ENCODE assay signal across 8 cellular contexts in the genomic region with DNA sequence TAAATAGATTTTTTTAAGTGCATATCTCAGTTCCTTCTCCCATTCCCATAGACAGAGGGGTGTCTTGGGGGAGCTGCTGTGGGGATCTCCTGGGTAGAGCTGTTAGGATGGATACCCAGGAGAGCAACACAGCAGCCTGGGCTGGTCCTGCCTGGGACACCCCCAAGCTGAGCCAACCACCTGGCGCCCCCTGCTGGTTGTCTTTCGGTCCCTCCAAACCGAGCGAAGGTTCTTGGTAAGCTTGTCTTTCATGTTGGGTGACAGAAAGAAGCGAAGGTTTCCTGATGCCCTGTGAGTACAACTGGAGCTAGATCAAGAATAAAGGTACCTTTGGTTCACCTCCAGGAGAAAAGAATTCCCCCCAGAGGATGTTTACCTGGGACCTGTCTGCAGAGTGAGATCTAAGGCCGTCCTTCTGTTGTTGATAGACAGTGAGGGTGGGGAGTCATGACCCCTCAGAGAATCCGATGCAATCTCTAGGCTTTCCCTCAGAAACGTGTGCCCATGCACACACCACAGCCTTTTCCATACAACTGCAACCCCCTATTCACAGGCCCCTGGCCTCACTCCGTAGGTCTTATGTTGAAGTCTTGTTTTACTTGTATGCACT. TPM values are rescaled to one million over a fixed set of nuclear protein-coding genes. Genes with fewer than 3 reads are reported as not detected.
DNase-seq lines count a peak whose midpoint lies in the region; ATAC-seq and TF ChIP-seq lines count a peak whose summit lies in the region.

No MANE protein-coding gene starts in this region.

- peaks cover 9% of the 10 kb centered on the region for H3K4me1 ChIP-seq in mesenchymal stem cell (ENCODE audit: control insufficient read depth, insufficient read depth, low read depth, low read length)

- no peak overlapping the region for H3K23ac ChIP-seq in mesenchymal stem cell (ENCODE audit: low read length in 2 of 2)

- H3K36me3 ChIP-seq in GM06990 (ENCODE audit: control insufficient read depth, insufficient read depth, low read length) (peaks cover 12% of the 10 kb centered on the region), mesenchymal stem cell (ENCODE audit: control insufficient read depth in 1 of 2, insufficient read depth in 2 of 2, low read depth in 1 of 2, low read length in 2 of 2) (peaks cover 46 to 95% of the 10 kb centered on the region in 2 experiments)

- H2AK5ac ChIP-seq in mesenchymal stem cell (ENCODE audit: low read length, severe bottlenecking): no peak overlapping the region

- H3K9me3 ChIP-seq in mesenchymal stem cell (ENCODE audit: control insufficient read depth, low read length): no peaks in the 10 kb centered on the region

- WGBS in mesenchymal stem cell: 55% methylated on average over 8 of the region's 9 CpGs

- H3K27ac ChIP-seq in dorsolateral prefrontal cortex: peak overlapping the region in 16 of 59 donors; percentile 1 to 55 (median 26)
- H3K27ac ChIP-seq in mesenchymal stem cell (ENCODE audit: low read length, poor library complexity, severe bottlenecking): no peak overlapping the region

- H2BK12ac ChIP-seq in mesenchymal stem cell (ENCODE audit: low read length in 2 of 2): no peak overlapping the region

- H2AFZ ChIP-seq in mesenchymal stem cell (ENCODE audit: low read depth, low read length): no peak overlapping the region

- peaks cover 28% of the 10 kb centered on the region for H3K79me1 ChIP-seq in mesenchymal stem cell (replicated peaks; ENCODE audit: low read length, poor library complexity, severe bottlenecking)

- no peak overlapping the region for H2BK15ac ChIP-seq in mesenchymal stem cell (ENCODE audit: low read depth, poor library complexity, severe bottlenecking)

- TF ChIP-seq CTCF in GM06990 (IDR thresholded peaks at IDR 0.05; ENCODE audit: insufficient read depth, low read length, poor library complexity, severe bottlenecking) (peak; percentile 90), dorsolateral prefrontal cortex (IDR thresholded peaks at IDR 0.05 in 54 of 56, conservative IDR thresholded peaks at IDR 0.05 in 2 of 56; ENCODE audit: low read depth in 1 of 56, partially characterized antibody in 56 of 56) (peak; percentile 45 to 88 (median 78))

- H4K91ac ChIP-seq in mesenchymal stem cell (ENCODE audit: low read length): no peak overlapping the region

- H3K18ac ChIP-seq in mesenchymal stem cell (ENCODE audit: low read depth in 1 of 2, low read length in 2 of 2): no peak overlapping the region

- H4K8ac ChIP-seq in mesenchymal stem cell (ENCODE audit: low read length): no peak overlapping the region

- no peak overlapping the region for H3K4me2 ChIP-seq in mesenchymal stem cell (ENCODE audit: low read length, poor library complexity, severe bottlenecking)

- H3K9ac ChIP-seq in mesenchymal stem cell (ENCODE audit: low read length): peak overlapping the region; percentile 12

- H3K4me3 ChIP-seq in GM06990 (replicated peaks; ENCODE audit: low read depth, low read length): no peak overlapping the region
- H3K4me3 ChIP-seq in dorsolateral prefrontal cortex: no peak overlapping the region
- no peak overlapping the region for H3K4me3 ChIP-seq in mesenchymal stem cell (ENCODE audit: insufficient read depth in 1 of 2, low read depth in 1 of 2, low read length in 2 of 2)

- no peak overlapping the region for H3K4ac ChIP-seq in mesenchymal stem cell (ENCODE audit: low read depth in 1 of 2, low read length in 2 of 2)

- intact Hi-C loops in dorsolateral prefrontal cortex (cut with DNase I): loop anchor here (2.0 to 10.0 kb wide), 3 partner anchors 49 to 199 kb away; a partner anchor contains a TSS

- ATAC-seq in HG02623 (IDR thresholded peaks at IDR 0.05; ENCODE audit: unreplicated experiment) (peak; percentile 67), HG02870 (IDR thresholded peaks at IDR 0.05; ENCODE audit: unreplicated experiment) (no peak)

- H2BK120ac ChIP-seq in mesenchymal stem cell (ENCODE audit: low read depth, low read length): no peak overlapping the region

- no peak overlapping the region for H2BK5ac ChIP-seq in mesenchymal stem cell (ENCODE audit: low read depth, low read length, poor library complexity, severe bottlenecking)

- DNase-seq in GM06990 (ENCODE audit: extremely low read depth, insufficient read length): peak; percentile 54
- DNase-seq in NCI-H345 (lab: John Stamatoyannopoulos, UW): peak; percentile 72
- peak; percentile 94 for DNase-seq in activated CD4-positive, alpha-beta T cell treated with anti-CD3 and anti-CD28 coated beads, Interleukin-2, amount 50 U/mL, for 48 hours
- DNase-seq in dorsolateral prefrontal cortex: peak; percentile 35 to 80 (median 70)
- DNase-seq in mesenchymal stem cell: peak; percentile 68
- DNase-seq in stimulated activated CD8-positive, alpha-beta memory T cell treated with anti-CD3 and anti-CD28 coated beads, Interleukin-4, amount 100 ng/mL, for 24 hours (ENCODE audit: low read depth): peak; percentile 73

- no peak overlapping the region for H3K14ac ChIP-seq in mesenchymal stem cell (ENCODE audit: low read length in 2 of 2)

- H3K27me3 ChIP-seq in GM06990 (replicated peaks; ENCODE audit: control insufficient read depth, insufficient read depth, low read length) (no peaks in the 10 kb centered on the region), dorsolateral prefrontal cortex (no peaks in the 10 kb centered on the region), mesenchymal stem cell (ENCODE audit: control insufficient read depth in 1 of 2, insufficient read depth in 1 of 2, low read length in 2 of 2) (no peaks in the 10 kb centered on the region)

RNA-seq across cellular contexts. Expression of a gene that starts 50.8 kb away (rescaled TPM):
- total RNA-seq in dorsolateral prefrontal cortex: 10 to 100 TPM; 21.2 to 46.1 (median 28.8) TPM
- 40.4 TPM for polyA plus RNA-seq in mesenchymal stem cell (2013, experiment 1 of 2)
- polyA plus RNA-seq in mesenchymal stem cell (2013, experiment 2 of 2): 41.1 TPM
